ENCODE assay signal across 10 cellular contexts in the genomic region with DNA sequence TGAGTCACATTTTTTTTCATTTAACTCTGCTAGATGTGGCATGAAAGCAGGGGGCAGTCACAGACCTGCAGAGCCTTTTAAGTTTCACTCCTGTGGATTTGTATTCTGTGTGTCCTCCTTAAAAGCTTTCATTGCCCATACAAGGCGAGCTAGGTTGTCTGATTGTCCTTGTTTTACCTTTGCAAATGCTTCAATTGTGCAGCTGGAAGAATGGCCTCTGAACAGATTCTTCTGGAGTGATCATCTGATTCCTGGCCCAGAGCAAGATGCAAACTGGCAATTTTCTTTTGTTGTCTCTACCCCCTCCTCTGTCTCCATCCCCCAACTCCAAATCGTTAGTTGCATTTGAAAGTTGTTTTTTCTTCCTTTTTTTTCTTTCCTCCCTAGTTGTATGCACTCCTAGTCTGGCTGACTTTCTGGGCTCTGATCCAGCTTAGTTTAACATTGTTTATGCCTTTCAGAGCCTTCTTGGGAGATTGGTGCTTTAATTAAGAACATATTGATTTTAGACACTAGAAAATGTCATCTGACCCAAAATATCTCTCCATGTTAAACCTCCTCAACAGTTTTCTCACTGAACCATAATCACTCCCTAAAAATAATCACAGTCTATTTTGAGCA.
DNase-seq lines count a peak whose midpoint lies in the region; ATAC-seq and TF ChIP-seq lines count a peak whose summit lies in the region.
"Had no signal": no experiment of that assay in that cellular context is flagged by ENCODE, and none has a peak within 500 bp of the region (broad histone marks: within the 10 kb centered on the region; RNA-seq: fewer than 3 reads in every experiment).

No MANE protein-coding gene starts in this region.

- ATAC-seq in SK-N-SH treated with all-trans-retinoic acid at 6 μM for 48 hours = peak; percentile 79
- ATAC-seq in GM19395 (IDR thresholded peaks at IDR 0.05; ENCODE audit: unreplicated experiment) = no peak
- no peak for ATAC-seq in GM21526 (IDR thresholded peaks at IDR 0.05; ENCODE audit: low FRiP score, unreplicated experiment)
- no peak for ATAC-seq in HG03108 (IDR thresholded peaks at IDR 0.05; ENCODE audit: unreplicated experiment)
- no peak for ATAC-seq in GM21528 (IDR thresholded peaks at IDR 0.05; ENCODE audit: low FRiP score, unreplicated experiment)

- H3K36me3 ChIP-seq in HUES48 (ENCODE audit: control insufficient read depth, insufficient read depth, low read length) (no peaks in the 10 kb centered on the region), stomach smooth muscle (ENCODE audit: control insufficient read depth in 2 of 2, insufficient read depth in 2 of 2, low read length in 2 of 2) (no peaks in the 10 kb centered on the region)

- DNase-seq in hepatic stellate cell (ENCODE audit: low spot score) = peak; percentile 12
- DNase-seq: stimulated activated CD4-positive, alpha-beta T cell treated with anti-CD3 and anti-CD28 coated beads, Interleukin-2, amount 100 ng/mL, for 24 hours had no signal

- peaks cover 34% of the 10 kb centered on the region for H3K4me1 ChIP-seq in HUES48 (ENCODE audit: control insufficient read depth, insufficient read depth, low read length)
- H3K4me1 ChIP-seq in stomach smooth muscle (ENCODE audit: control insufficient read depth, insufficient read depth, low read length) = peaks cover 16% of the 10 kb centered on the region

- H3K9ac ChIP-seq in HUES48 (ENCODE audit: low read depth, low read length) (no peak overlapping the region), stomach smooth muscle (ENCODE audit: low read length in 2 of 2) (no peak overlapping the region)

- H3K4me3 ChIP-seq in HUES48 (ENCODE audit: low read depth, low read length) (peak overlapping the region; percentile 14; the same call in 1 of the 2 replicates), stomach smooth muscle (ENCODE audit: low read length in 2 of 2) (no peak overlapping the region)

- no peaks in the 10 kb centered on the region for H3K27me3 ChIP-seq in HUES48 (ENCODE audit: control insufficient read depth, insufficient read depth, low read length)
- H3K27me3 ChIP-seq in stomach smooth muscle (ENCODE audit: control insufficient read depth in 1 of 2, insufficient read depth in 2 of 2, low read length in 2 of 2) = no peaks in the 10 kb centered on the region

- H3K27ac ChIP-seq in HUES48 (ENCODE audit: low read depth, low read length) = peak overlapping the region; percentile 84
- H3K27ac ChIP-seq in stomach smooth muscle (ENCODE audit: low read length) = peak overlapping the region; percentile 42
- H3K27ac ChIP-seq: RWPE1 had no signal

- H3K9me3 ChIP-seq in HUES48 (ENCODE audit: control insufficient read depth, insufficient read depth, low read length) = no peaks in the 10 kb centered on the region
- no peaks in the 10 kb centered on the region for H3K9me3 ChIP-seq in stomach smooth muscle (ENCODE audit: control insufficient read depth in 2 of 2, low read length in 2 of 2)

TF ChIP-seq in SK-N-SH treated with all-trans-retinoic acid at 6 μM for 48 hours, 23 proteins besides CTCF, POLR2A, EP300 and RAD21:
- peak; percentile 41; the same call in 1 of the 2 replicates for TF ChIP-seq TCF4 (CRISPR knock-in tag; IDR thresholded peaks at IDR 0.05; ENCODE audit: borderline replicate concordance)
- TF ChIP-seq ZC3H10 (CRISPR knock-in tag; IDR thresholded peaks at IDR 0.05) = no peak
